ENCODE assay signal across 8 cellular contexts in genomic region chr19:58513694-58514563, GRCh38. TPM values are rescaled to one million over a fixed set of nuclear protein-coding genes. Genes with fewer than 3 reads are reported as not detected.
A peak's percentile ranks its signal among the peaks of the same experiment; 100 is the strongest.
DNase-seq lines count a peak whose midpoint lies in the region; ATAC-seq and TF ChIP-seq lines count a peak whose summit lies in the region.

No MANE protein-coding gene starts in this region.

- no peaks in the 10 kb centered on the region for H3K9me3 ChIP-seq in mucosa of descending colon

- ATAC-seq in GM19324 (IDR thresholded peaks at IDR 0.05; ENCODE audit: low FRiP score, unreplicated experiment): peak; percentile 70
- peak; percentile 94 for ATAC-seq in mucosa of descending colon

- intact Hi-C loops in mucosa of descending colon (cut with DNase I, micrococcal nuclease): no loop called here

- peaks cover 9% of the 10 kb centered on the region for H3K36me3 ChIP-seq in BJ (ENCODE audit: control insufficient read depth, insufficient read depth, low read length)
- no peaks in the 10 kb centered on the region for H3K36me3 ChIP-seq in mucosa of descending colon (ENCODE audit: low read depth)

- POLR2A ChIA-PET in BJ (lab: Charles Lee): no interaction called here

- DNase-seq in BJ (ENCODE audit: low read depth): peak; percentile 26
- DNase-seq in HL-60 (ENCODE audit: low read depth in 1 of 2, low spot score in 1 of 2): peak; percentile 94 to 99
- DNase-seq in NOMO-1 (lab: John Stamatoyannopoulos, UW; ENCODE audit: unreplicated experiment in 2 of 2): peak; percentile 89 to 92
- peak; percentile 93 for DNase-seq in activated T-cell treated with anti-CD3 and anti-CD28 coated beads for 24 hours (ENCODE audit: low read depth)
- DNase-seq in epithelial cell of prostate (ENCODE audit: low read depth, low spot score): peak; percentile 51
- DNase-seq in mucosa of descending colon: peak; percentile 93 to 95 (median 95)
- peak; percentile 94 to 96 for DNase-seq in stimulated activated CD8-positive, alpha-beta memory T cell treated with anti-CD3 and anti-CD28 coated beads, Interleukin-2, amount 100 ng/mL, for 48 hours (ENCODE audit: low read depth in 2 of 2)

- peak overlapping the region; percentile 39 for H3K4me3 ChIP-seq in BJ (ENCODE audit: low read depth, low read length)
- peak overlapping the region; percentile 65 for H3K4me3 ChIP-seq in HL-60 (replicated peaks; ENCODE audit: insufficient read depth, low read length)
- no peak overlapping the region for H3K4me3 ChIP-seq in mucosa of descending colon

- no peaks in the 10 kb centered on the region for H3K27me3 ChIP-seq in BJ (ENCODE audit: control insufficient read depth, insufficient read depth, low read length)
- H3K27me3 ChIP-seq in HL-60 (ENCODE audit: insufficient read depth, poor library complexity, severe bottlenecking): no peaks in the 10 kb centered on the region

- CTCF ChIA-PET in BJ (lab: Yijun Ruan, JAX): interaction anchor here (0.6 to 2.3 kb wide), 7 partner anchors 10 to 71 kb away, joined by 3 to 11 read pairs (median 4); partner anchors contain the start of gene TRIM28

- H3K27ac ChIP-seq in HL-60 (replicated peaks): peak overlapping the region; percentile 72
- peak overlapping the region; percentile 14 for H3K27ac ChIP-seq in epithelial cell of prostate

- TF ChIP-seq CTCF in BJ (IDR thresholded peaks at IDR 0.05; ENCODE audit: insufficient read depth, low read depth, low read length) (peak; percentile 46), HL-60 (IDR thresholded peaks at IDR 0.05; ENCODE audit: insufficient read depth, low read length) (peak; percentile 81), mucosa of descending colon (IDR thresholded peaks at IDR 0.05) (peak; percentile 97)

- peaks cover 39% of the 10 kb centered on the region for H3K4me1 ChIP-seq in mucosa of descending colon (ENCODE audit: low read depth)

RNA-seq across cellular contexts. Expression of gene SLC27A5, which starts 2.1 kb away (rescaled TPM):
- 8.6 and 13.1 TPM in 2 replicates for polyA plus RNA-seq in BJ (2011; rRNA removed)
- polyA minus RNA-seq in BJ (2011; rRNA and poly(A)+ RNA removed): 3.9 and 8.8 TPM in 2 replicates
- total RNA-seq in mucosa of descending colon: 1 to 10 TPM; 1.6 to 7.1 (median 3.9) TPM

RNA-seq across cellular contexts. Expression of gene ZBTB45, which starts 5.7 kb away (rescaled TPM):
- 5.2 and 9.5 TPM in 2 replicates for polyA plus RNA-seq in BJ (2011; rRNA removed)
- polyA minus RNA-seq in BJ (2011; rRNA and poly(A)+ RNA removed): 4.3 and 4.9 TPM in 2 replicates
- 10 to 100 TPM; 12.1 to 16.7 (median 13.4) TPM for total RNA-seq in mucosa of descending colon

RNA-seq across cellular contexts. Expression of gene TRIM28, which starts 29.9 kb away (rescaled TPM):
- polyA plus RNA-seq in BJ (2011; rRNA removed): 210 and 476 TPM in 2 replicates
- 908 and 1,175 TPM in 2 replicates for polyA minus RNA-seq in BJ (2011; rRNA and poly(A)+ RNA removed)
- 100 to 1,000 TPM; 180 to 308 (median 202) TPM for total RNA-seq in mucosa of descending colon

RNA-seq across cellular contexts. Expression of gene ZNF446, which starts 37.8 kb away (rescaled TPM):
- 5.0 and 8.2 TPM in 2 replicates for polyA plus RNA-seq in BJ (2011; rRNA removed)
- polyA minus RNA-seq in BJ (2011; rRNA and poly(A)+ RNA removed): 6.1 and 6.4 TPM in 2 replicates
- total RNA-seq in mucosa of descending colon: 10 to 100 TPM in 2 of 3 donors, 1 to 10 TPM in 1; 9.4 to 12.6 (median 10.6) TPM

RNA-seq across cellular contexts. Expression of gene CHMP2A, which starts 41.0 kb away (rescaled TPM):
- polyA plus RNA-seq in BJ (2011; rRNA removed): 153 and 174 TPM in 2 replicates
- polyA minus RNA-seq in BJ (2011; rRNA and poly(A)+ RNA removed): 85.9 and 104 TPM in 2 replicates
- 100 to 1,000 TPM; 125 to 231 (median 195) TPM for total RNA-seq in mucosa of descending colon

Comparison
In these comparisons a context has a peak if more than half of its experiments do, and no peak if none do; other contexts are left out.
1. DNase-seq: peak in every context shown above with its lines; median percentile 96 in HL-60; 95 in mucosa of descending colon; 95 in stimulated activated CD8-positive, alpha-beta memory T cell treated with anti-CD3 and anti-CD28 coated beads, Interleukin-2, amount 100 ng/mL, for 48 hours; 93 in activated T-cell treated with anti-CD3 and anti-CD28 coated beads for 24 hours; 90 in NOMO-1; 51 in epithelial cell of prostate; 26 in BJ.
2. CTCF ChIP-seq: peak in every context shown above with its lines; median percentile 97 in mucosa of descending colon; 81 in HL-60; 46 in BJ.